ENCODE assay signal across 1 cellular context in genomic region chr5:28896949-28897348, GRCh38.
TF ChIP-seq lines count a peak whose summit lies in the region.

No MANE protein-coding gene starts in this region.

TF ChIP-seq in GM23338, 12 proteins besides CTCF, POLR2A, EP300 and RAD21 (continued from another document):
- TF ChIP-seq ZNF462 (CRISPR knock-in tag; IDR thresholded peaks at IDR 0.05) (no peak), EZH2phosphoT487 (IDR thresholded peaks at IDR 0.05; ENCODE audit: unreplicated experiment) (no peak), STAT1 (IDR thresholded peaks at IDR 0.05; ENCODE audit: unreplicated experiment) (no peak)
